10 cellular contexts compared by ENCODE assay signal in the genomic region with DNA sequence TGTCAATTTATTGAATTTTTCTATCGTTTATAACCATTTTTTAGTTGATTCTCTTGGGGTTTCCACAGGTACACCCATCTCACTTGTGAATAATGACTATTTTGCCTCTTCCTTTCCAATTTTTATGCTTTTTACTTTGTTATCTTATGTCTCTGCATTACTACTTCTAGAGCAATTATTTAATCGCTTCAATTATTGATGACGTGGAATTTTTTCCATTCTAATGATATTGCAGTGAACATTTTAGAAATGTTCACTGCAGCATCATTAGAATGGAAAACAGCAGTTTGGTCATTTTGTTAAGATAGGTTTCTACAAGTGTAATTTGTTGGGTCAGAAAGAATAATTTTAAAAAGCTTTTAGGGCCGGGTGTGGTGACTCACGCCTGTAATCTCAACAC.
"Had no signal": no experiment of that assay in that cellular context is flagged by ENCODE, and none has a peak within 500 bp of the region (broad histone marks: within the 10 kb centered on the region; RNA-seq: fewer than 3 reads in every experiment).

No MANE protein-coding gene starts in this region.

- H3K9me3 ChIP-seq: HAP-1 had no signal

- H3K9ac ChIP-seq: GM23248 had no signal

- DNase-seq: GM23248, GOT3, H7, H9, HCEC 1CT, HFFc6 had no signal

- H2AFZ ChIP-seq: GM23248, GM23338 had no signal

- FAIRE-seq: H1, H54 had no signal

- H3K4me1 ChIP-seq: HAP-1 had no signal

- H3K4me3 ChIP-seq: GM23248, GM23338, HAP-1 had no signal

- H3K27ac ChIP-seq: GM23248 had no signal

- H3K4me2 ChIP-seq: GM23338 had no signal

- H3K36me3 ChIP-seq: HAP-1 had no signal
